Comparison of ENCODE assay signal across 12 cellular contexts in the genomic region with DNA sequence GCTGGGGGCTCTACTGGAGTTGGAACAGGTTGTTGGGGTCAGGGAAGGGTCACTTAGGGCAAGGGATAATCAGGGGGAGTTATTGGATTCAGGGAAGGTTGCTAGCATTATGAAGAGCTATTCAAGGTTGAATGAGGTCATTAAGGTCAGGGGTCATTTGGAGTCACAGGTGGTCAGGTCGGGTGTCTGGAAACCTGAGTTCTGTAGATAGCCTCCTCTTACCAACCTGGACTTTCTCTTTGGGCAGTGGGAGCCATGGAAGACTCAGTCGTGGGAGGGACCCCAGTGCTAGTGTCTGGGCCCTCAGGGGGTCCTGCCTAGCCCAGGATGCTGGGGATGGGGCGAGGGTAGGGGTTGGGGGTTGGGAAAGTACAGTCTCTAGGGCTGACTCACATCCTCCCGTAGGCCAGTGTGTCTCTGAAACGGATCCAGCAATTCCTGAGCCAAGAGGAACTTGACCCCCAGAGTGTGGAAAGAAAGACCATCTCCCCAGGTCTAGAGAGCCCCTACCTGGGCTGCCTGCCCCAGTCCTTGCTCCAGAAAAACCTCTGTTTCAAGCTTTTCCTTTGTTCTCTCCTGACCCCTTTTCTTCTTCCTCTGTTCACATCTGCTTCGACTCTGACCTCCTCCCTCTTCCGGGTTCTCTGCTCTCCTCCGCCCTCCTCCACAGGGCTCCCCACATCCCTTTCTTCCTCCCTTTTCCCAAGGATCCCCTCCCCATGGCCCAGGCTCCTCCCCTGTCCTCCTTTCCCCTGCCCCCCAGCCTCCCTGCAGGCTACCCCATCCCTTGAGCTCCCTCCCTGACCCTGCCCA. TPM values are rescaled to one million over a fixed set of nuclear protein-coding genes. Genes with fewer than 3 reads are reported as not detected.
DNase-seq lines count a peak whose midpoint lies in the region; ATAC-seq, FAIRE-seq and TF ChIP-seq lines count a peak whose summit lies in the region.
"Had no signal": no experiment of that assay in that cellular context is flagged by ENCODE, and none has a peak within 500 bp of the region (broad histone marks: within the 10 kb centered on the region; RNA-seq: fewer than 3 reads in every experiment).

No MANE protein-coding gene starts in this region.

- H3K4me1 ChIP-seq in HEK293 (ENCODE audit: control insufficient read depth, insufficient read depth, low read length): no peaks in the 10 kb centered on the region
- peaks cover 4 to 11% of the 10 kb centered on the region in 2 donors for H3K4me1 ChIP-seq in kidney (ENCODE audit: control insufficient read depth in 1 of 2, insufficient read depth in 1 of 2, low read depth in 1 of 2, low read length in 2 of 2)
- H3K4me1 ChIP-seq in gastroesophageal sphincter: no peaks in the 10 kb centered on the region

- WGBS in gastroesophageal sphincter (ENCODE audit: low coverage in 1 of 2), 2 donors: 38 to 46% methylated on average over 5 to 7 of the region's 8 CpGs

- no peak for TF ChIP-seq EP300 in gastroesophageal sphincter (IDR thresholded peaks at IDR 0.05)

- DNase-seq in A172 (ENCODE audit: low spot score) (peak; percentile 75), amniotic epithelial cell (ENCODE audit: low read depth) (peak; percentile 57), kidney (peak; percentile 14)
- DNase-seq in central memory CD4-positive, alpha-beta T cell: no peak
- no peak for DNase-seq in activated effector memory CD4-positive, alpha-beta T cell treated with Interleukin-2 at 50 U/mL for 16 hours
- DNase-seq: activated CD4-positive, alpha-beta memory T cell treated with anti-CD3 and anti-CD28 coated beads for 36 hours; NCI-H1417; NCI-H774 had no signal

- H3K4me3 ChIP-seq in HEK293 (ENCODE audit: low read depth, low read length) (no peak overlapping the region), kidney (ENCODE audit: low read length in 2 of 2) (no peak overlapping the region), gastroesophageal sphincter (no peak overlapping the region)

- no peak overlapping the region for H3K9ac ChIP-seq in kidney (ENCODE audit: low read length in 2 of 2)

- TF ChIP-seq POLR2A in gastroesophageal sphincter (IDR thresholded peaks at IDR 0.05): no peak

- ATAC-seq in GM19467 (IDR thresholded peaks at IDR 0.05; ENCODE audit: unreplicated experiment) (no peak), gastroesophageal sphincter (no peak)

- H3K27me3 ChIP-seq in gastroesophageal sphincter: no peaks in the 10 kb centered on the region

- H3K27ac ChIP-seq in HEK293 (ENCODE audit: extremely low read depth, low read depth, low read length): no peak overlapping the region
- no peak overlapping the region for H3K27ac ChIP-seq in kidney (ENCODE audit: low read depth in 2 of 2, low read length in 2 of 2)
- H3K27ac ChIP-seq in gastroesophageal sphincter: no peak overlapping the region

- H3K9me3 ChIP-seq in HEK293 (ENCODE audit: control insufficient read depth, insufficient read depth, low read depth, low read length) (no peaks in the 10 kb centered on the region), kidney (ENCODE audit: control insufficient read depth in 1 of 2, low read length in 2 of 2) (no peaks in the 10 kb centered on the region), gastroesophageal sphincter (no peaks in the 10 kb centered on the region)

- intact Hi-C loops in kidney (cut with DNase I): no loop called here

- POLR2A ChIA-PET in HEK293 (lab: Yijun Ruan, JAX): no interaction called here

- H3K36me3 ChIP-seq in HEK293 (ENCODE audit: control insufficient read depth in 2 of 2, insufficient read depth in 1 of 2, low read length in 2 of 2): no peaks in the 10 kb centered on the region
- H3K36me3 ChIP-seq in kidney (ENCODE audit: control insufficient read depth in 1 of 2, insufficient read depth in 2 of 2, low read length in 2 of 2): no peaks in the 10 kb centered on the region
- no peaks in the 10 kb centered on the region for H3K36me3 ChIP-seq in gastroesophageal sphincter

- no peak for FAIRE-seq in kidney (lab: Jason Lieb, UNC)

- TF ChIP-seq CTCF in HEK293 (tag by site-specific recombination; IDR thresholded peaks at IDR 0.05): no peak
- no peak for TF ChIP-seq CTCF in kidney (IDR thresholded peaks at IDR 0.05; ENCODE audit: borderline replicate concordance, extremely low read depth, insufficient read depth)
- no peak for TF ChIP-seq CTCF in gastroesophageal sphincter (IDR thresholded peaks at IDR 0.05)

- CTCF ChIA-PET in HEK293 (lab: Yijun Ruan, JAX): interaction anchor here (0.6 to 1.6 kb wide), 5 partner anchors 12 to 199 kb away, joined by 3 to 6 read pairs (median 3); no protein-coding TSS in a partner anchor

TF ChIP-seq in HEK293, 187 proteins besides CTCF, POLR2A, EP300 and RAD21:
- TF ChIP-seq ZEB2 (tag by site-specific recombination; IDR thresholded peaks at IDR 0.05) (0 out of 2 replicates have a peak, but pooled peaks have one; percentile 18), ZNF624 (tag by site-specific recombination; IDR thresholded peaks at IDR 0.05) (no peak), ZNF777 (tag by site-specific recombination; IDR thresholded peaks at IDR 0.05; ENCODE audit: borderline replicate concordance) (no peak), ZNF366 (tag by site-specific recombination; conservative IDR thresholded peaks at IDR 0.05) (0 out of 2 replicates have a peak, but pooled peaks have one; percentile 15), ZNF521 (tag by site-specific recombination; IDR thresholded peaks at IDR 0.05) (no peak), SCRT2 (tag by site-specific recombination; IDR thresholded peaks at IDR 0.05) (peak; percentile 76), KLF9 (tag by site-specific recombination; IDR thresholded peaks at IDR 0.05; ENCODE audit: low read depth) (no peak), BCL11B (tag by site-specific recombination; IDR thresholded peaks at IDR 0.05; ENCODE audit: low read depth) (peak; percentile 80; the same call in 1 of the 2 replicates)
- TF ChIP-seq, protein P1, sequence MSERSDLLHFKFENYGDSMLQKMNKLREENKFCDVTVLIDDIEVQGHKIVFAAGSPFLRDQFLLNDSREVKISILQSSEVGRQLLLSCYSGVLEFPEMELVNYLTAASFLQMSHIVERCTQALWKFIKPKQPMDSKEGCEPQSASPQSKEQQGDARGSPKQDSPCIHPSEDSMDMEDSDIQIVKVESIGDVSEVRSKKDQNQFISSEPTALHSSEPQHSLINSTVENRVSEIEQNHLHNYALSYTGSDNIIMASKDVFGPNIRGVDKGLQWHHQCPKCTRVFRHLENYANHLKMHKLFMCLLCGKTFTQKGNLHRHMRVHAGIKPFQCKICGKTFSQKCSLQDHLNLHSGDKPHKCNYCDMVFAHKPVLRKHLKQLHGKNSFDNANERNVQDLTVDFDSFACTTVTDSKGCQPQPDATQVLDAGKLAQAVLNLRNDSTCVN (tag by site-specific recombination; optimal IDR thresholded peaks at IDR 0.05): no peak
- TF ChIP-seq, protein P2, sequence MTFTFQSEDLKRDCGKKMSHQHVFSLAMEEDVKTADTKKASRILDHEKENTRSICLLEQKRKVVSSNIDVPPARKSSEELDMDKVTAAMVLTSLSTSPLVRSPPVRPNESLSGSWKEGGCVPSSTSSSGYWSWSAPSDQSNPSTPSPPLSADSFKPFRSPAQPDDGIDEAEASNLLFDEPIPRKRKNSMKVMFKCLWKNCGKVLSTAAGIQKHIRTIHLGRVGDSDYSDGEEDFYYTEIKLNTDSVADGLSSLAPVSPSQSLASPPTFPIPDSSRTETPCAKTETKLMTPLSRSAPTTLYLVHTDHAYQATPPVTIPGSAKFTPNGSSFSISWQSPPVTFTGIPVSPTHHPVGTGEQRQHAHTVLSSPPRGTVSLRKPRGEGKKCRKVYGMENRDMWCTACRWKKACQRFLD (tag by site-specific recombination; IDR thresholded peaks at IDR 0.05): no peak
TF ChIP-seq in HEK293: peak in this region for 4.

RNA-seq across cellular contexts. Expression of a gene that starts 33.5 kb away (rescaled TPM):
- 28.1 and 35.0 TPM in 2 replicates for total RNA-seq in A172 (2014; rRNA removed; shearing (Covaris generic))
- 156 TPM for total RNA-seq in kidney
- 9.3 TPM for polyA plus RNA-seq in kidney (ENCODE audit: insufficient read depth, low read depth, low replicate concordance)
- total RNA-seq in gastroesophageal sphincter: 10 to 100 TPM in 1 of 4 donors, 1 to 10 TPM in 3; 2.0 to 18.7 (median 5.1) TPM
- total RNA-seq: activated CD4-positive, alpha-beta memory T cell treated with anti-CD3 and anti-CD28 coated beads for 36 hours had no signal
- polyA plus RNA-seq: neural cell had no signal

RNA-seq across cellular contexts. Expression of a gene that starts 39.5 kb away (rescaled TPM):
- total RNA-seq in A172 (2014; rRNA removed; shearing (Covaris generic)): 43.4 and 54.6 TPM in 2 replicates
- total RNA-seq in kidney (37.6 TPM), gastroesophageal sphincter (100 to 1,000 TPM in 1 of 4 donors, 10 to 100 TPM in 3; 65.8 to 125 (median 89.2) TPM)
- polyA plus RNA-seq in kidney (ENCODE audit: insufficient read depth, low read depth, low replicate concordance): 15.8 TPM

RNA-seq across cellular contexts. Expression of a gene that starts 51.2 kb away (rescaled TPM):
- 58.6 and 63.2 TPM in 2 replicates for total RNA-seq in A172 (2014; rRNA removed; shearing (Covaris generic))
- total RNA-seq in kidney (91.9 TPM), gastroesophageal sphincter (100 to 1,000 TPM in 1 of 4 donors, 10 to 100 TPM in 3; 40.1 to 134 (median 54.6) TPM)
- 74.3 TPM for polyA plus RNA-seq in kidney (ENCODE audit: insufficient read depth, low read depth, low replicate concordance)

Comparison
In these comparisons a context has a peak if more than half of its experiments do, and no peak if none do; other contexts are left out.
1. DNase-seq: peak in A172 (single experiment), amniotic epithelial cell (single experiment) and kidney (single experiment); none in central memory CD4-positive, alpha-beta T cell (single experiment) and activated effector memory CD4-positive, alpha-beta T cell treated with Interleukin-2 at 50 U/mL for 16 hours (single experiment).